ENCODE assay signal across 26 cellular contexts in the genomic region with DNA sequence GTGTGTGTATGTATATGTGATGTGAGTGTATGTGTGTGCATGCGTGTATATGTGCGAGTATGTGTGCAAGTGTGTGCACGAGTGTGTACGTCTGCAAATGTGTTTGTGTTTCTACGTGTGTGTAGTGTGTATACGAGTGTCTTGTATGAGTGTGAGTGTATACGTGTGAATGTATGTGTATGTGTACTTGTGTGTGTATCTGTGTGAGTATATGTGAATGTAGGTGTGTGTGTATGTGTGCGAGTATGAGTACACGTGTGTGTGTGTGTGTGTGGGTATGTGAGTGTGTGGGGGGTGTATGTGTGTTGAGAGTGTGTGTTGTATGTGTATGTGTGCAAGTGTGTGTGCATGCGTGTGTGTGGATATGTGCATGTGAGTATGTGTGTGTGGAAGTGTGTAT.
"Had no signal": no experiment of that assay in that cellular context is flagged by ENCODE, and none has a peak within 500 bp of the region (broad histone marks: within the 10 kb centered on the region; RNA-seq: fewer than 3 reads in every experiment).

No MANE protein-coding gene starts in this region.

- DNase-seq: cortex of kidney; head of caudate nucleus; mucosa of descending colon; naive B cell; occipital lobe; ovary; posterior cingulate gyrus; psoas muscle; right cardiac atrium; spleen; stimulated activated CD4-positive, alpha-beta T cell treated with anti-CD3 and anti-CD28 coated beads, Interleukin-4, amount 100 ng/mL, for 4 hours; stimulated activated naive CD8-positive, alpha-beta T cell treated with anti-CD3 and anti-CD28 coated beads, Interleukin-15, Interleukin-2, amounts not matched to agents 100 U/mL and 50 U/mL, for 24 hours; substantia nigra; upper lobe of right lung had no signal

- H3K4me3 ChIP-seq: lung, mucosa of descending colon, ovary, psoas muscle, skin epidermis, spleen, thoracic aorta, tibial nerve, upper lobe of right lung, vagina had no signal

- H3K36me3 ChIP-seq: ovary, spleen, thoracic aorta, tibial nerve, upper lobe of right lung, vagina had no signal

- FAIRE-seq: frontal cortex, keratinocyte had no signal

- H3K36me3 Mint-ChIP-seq: memory B cell; mesothelial cell of epicardium; naive B cell; stimulated activated memory B cell treated with anti-CD40 and anti-IgM and Interleukin-4, amounts not matched to agents 10 μg/mL and 1 μg/mL and 100 μg/mL, for 72 hours had no signal

- H3K27ac ChIP-seq: ovary, psoas muscle, skin epidermis, spleen, thoracic aorta, tibial nerve, upper lobe of right lung, vagina had no signal

- H3K27me3 ChIP-seq: ovary, spleen, tibial nerve, upper lobe of right lung, vagina had no signal

- H3K27me3 Mint-ChIP-seq: memory B cell; naive B cell; stimulated activated memory B cell treated with anti-CD40 and anti-IgM and Interleukin-4, amounts not matched to agents 10 μg/mL and 1 μg/mL and 100 μg/mL, for 72 hours had no signal

- ATAC-seq: left lobe of liver; mucosa of descending colon; psoas muscle; right cardiac atrium; stimulated activated memory B cell treated with anti-CD40 and anti-IgM and Interleukin-4, amounts not matched to agents 10 μg/mL and 1 μg/mL and 100 μg/mL, for 72 hours; stimulated activated naive CD8-positive, alpha-beta T cell treated with anti-CD3 and anti-CD28 coated beads, Interleukin-15, Interleukin-2, amounts not matched to agents 100 U/mL and 50 U/mL, for 24 hours; upper lobe of right lung had no signal

- H3K4me3 Mint-ChIP-seq: memory B cell; mesothelial cell of epicardium; naive B cell; nephron; stimulated activated memory B cell treated with anti-CD40 and anti-IgM and Interleukin-4, amounts not matched to agents 10 μg/mL and 1 μg/mL and 100 μg/mL, for 72 hours had no signal

- H3K4me1 ChIP-seq: psoas muscle, spleen, upper lobe of right lung, vagina had no signal

- H3K4me1 Mint-ChIP-seq: memory B cell; mesothelial cell of epicardium; naive B cell; nephron; stimulated activated memory B cell treated with anti-CD40 and anti-IgM and Interleukin-4, amounts not matched to agents 10 μg/mL and 1 μg/mL and 100 μg/mL, for 72 hours had no signal

- H3K9me3 ChIP-seq: ovary, thoracic aorta, upper lobe of right lung, vagina had no signal

- H3K27ac Mint-ChIP-seq: memory B cell; mesothelial cell of epicardium; naive B cell; nephron; stimulated activated memory B cell treated with anti-CD40 and anti-IgM and Interleukin-4, amounts not matched to agents 10 μg/mL and 1 μg/mL and 100 μg/mL, for 72 hours had no signal
